ENCODE assay signal across 9 cellular contexts in the genomic region with DNA sequence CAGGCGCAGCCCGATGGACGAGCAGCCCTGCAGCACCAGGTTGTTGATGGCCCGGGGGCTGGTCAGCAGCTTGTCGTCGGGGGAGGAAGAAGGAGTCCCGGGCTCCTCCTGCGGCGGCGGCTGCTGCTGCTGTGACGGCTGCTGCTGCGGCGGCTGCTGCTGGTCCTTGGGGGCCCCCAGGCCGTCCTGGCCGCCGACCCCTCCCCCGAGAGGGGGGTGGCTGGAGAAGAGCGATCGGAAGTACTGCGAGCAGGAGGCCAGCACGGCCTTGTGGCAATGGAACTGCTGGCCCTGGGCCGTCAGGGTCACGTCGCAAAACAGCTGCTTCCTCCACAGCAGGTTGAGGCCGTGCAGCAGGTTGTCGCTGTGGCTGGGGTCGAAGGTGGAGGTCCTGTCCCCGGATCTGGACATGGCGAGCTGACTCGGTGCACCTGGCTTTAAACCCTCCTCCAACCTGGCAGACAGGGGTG. TPM values are rescaled to one million over a fixed set of nuclear protein-coding genes. Genes with fewer than 3 reads are reported as not detected.
DNase-seq lines count a peak whose midpoint lies in the region; TF ChIP-seq lines count a peak whose summit lies in the region.
"Had no signal": no experiment of that assay in that cellular context is flagged by ENCODE, and none has a peak within 500 bp of the region (broad histone marks: within the 10 kb centered on the region; RNA-seq: fewer than 3 reads in every experiment).

No MANE protein-coding gene starts in this region.

- peaks cover 6% of the 10 kb centered on the region for H3K27me3 Mint-ChIP-seq in progenitor cell of endocrine pancreas
- peaks cover 48% of the 10 kb centered on the region for H3K27me3 Mint-ChIP-seq in activated naive CD4-positive, alpha-beta T cell treated with anti-CD3 and anti-CD28 coated beads for 36 hours (ENCODE audit: low read depth)

- intact Hi-C loops in activated naive CD4-positive, alpha-beta T cell treated with anti-CD3 and anti-CD28 coated beads for 36 hours (cut with micrococcal nuclease) = no loop called here

- no peaks in the 10 kb centered on the region for H3K4me1 ChIP-seq in BE2C

- DNase-seq in ELF-1 (ENCODE audit: low read depth, low spot score) (peak; percentile 64), NCI-H69 (lab: John Stamatoyannopoulos, UW) (peak; percentile 95), germinal center (ENCODE audit: low spot score) (peak; percentile 47), progenitor cell of endocrine pancreas (ENCODE audit: low spot score, unreplicated experiment) (peak; percentile 19), ureter (ENCODE audit: low spot score) (no peak), BE2C (no peak), RKO (ENCODE audit: low spot score) (no peak)
- no peak for DNase-seq in activated naive CD4-positive, alpha-beta T cell treated with anti-CD3 and anti-CD28 coated beads for 36 hours

- H3K36me3 Mint-ChIP-seq in progenitor cell of endocrine pancreas (ENCODE audit: insufficient read depth) = no peaks in the 10 kb centered on the region
- H3K36me3 Mint-ChIP-seq in activated naive CD4-positive, alpha-beta T cell treated with anti-CD3 and anti-CD28 coated beads for 36 hours (ENCODE audit: low read depth) = no peaks in the 10 kb centered on the region

- TF ChIP-seq CTCF in progenitor cell of endocrine pancreas (IDR thresholded peaks at IDR 0.05; ENCODE audit: unreplicated experiment) (no peak), BE2C (IDR thresholded peaks at IDR 0.05; ENCODE audit: low read depth, low read length) (no peak)

- H3K27ac Mint-ChIP-seq in progenitor cell of endocrine pancreas = peak overlapping the region; percentile 88
- H3K27ac Mint-ChIP-seq in activated naive CD4-positive, alpha-beta T cell treated with anti-CD3 and anti-CD28 coated beads for 36 hours = no peak overlapping the region

- no peak overlapping the region for H3K4me3 ChIP-seq in BE2C (ENCODE audit: low read depth, low read length)

- no peaks in the 10 kb centered on the region for H3K9me3 ChIP-seq in BE2C
- H3K9me3 ChIP-seq: uterus had no signal

- no peaks in the 10 kb centered on the region for H3K9me3 Mint-ChIP-seq in progenitor cell of endocrine pancreas (ENCODE audit: low read depth)
- H3K9me3 Mint-ChIP-seq in activated naive CD4-positive, alpha-beta T cell treated with anti-CD3 and anti-CD28 coated beads for 36 hours = no peaks in the 10 kb centered on the region

- H3K36me3 ChIP-seq in BE2C = no peaks in the 10 kb centered on the region
- H3K36me3 ChIP-seq: uterus had no signal

- peaks cover 26% of the 10 kb centered on the region for H3K4me1 Mint-ChIP-seq in progenitor cell of endocrine pancreas (ENCODE audit: low read depth)
- H3K4me1 Mint-ChIP-seq in activated naive CD4-positive, alpha-beta T cell treated with anti-CD3 and anti-CD28 coated beads for 36 hours (ENCODE audit: low read depth) = peaks cover 16% of the 10 kb centered on the region

- H3K27me3 ChIP-seq in BE2C = peaks cover 20% of the 10 kb centered on the region

- CTCF ChIA-PET in activated naive CD4-positive, alpha-beta T cell treated with anti-CD3 and anti-CD28 coated beads for 36 hours (lab: Charles Lee) = interaction anchor here (0.6 to 0.9 kb wide), 2 partner anchors 11 to 55 kb away, joined by 3 read pairs; no protein-coding TSS in a partner anchor

- peak overlapping the region; percentile 93 for H3K4me3 Mint-ChIP-seq in progenitor cell of endocrine pancreas (ENCODE audit: low read depth)
- no peak overlapping the region for H3K4me3 Mint-ChIP-seq in activated naive CD4-positive, alpha-beta T cell treated with anti-CD3 and anti-CD28 coated beads for 36 hours

RNA-seq across cellular contexts. Expression of gene KLHL14, which starts 2.6 kb away (rescaled TPM):
- total RNA-seq in progenitor cell of endocrine pancreas (7.0 and 7.8 TPM in 2 replicates), ureter (0.29 TPM)
- total RNA-seq in activated naive CD4-positive, alpha-beta T cell treated with anti-CD3 and anti-CD28 coated beads for 36 hours = not detected
- polyA plus RNA-seq in BE2C (2012; ENCODE audit: insufficient read depth, insufficient read length, low read depth) = not detected

Comparison
In these comparisons a context has a peak if more than half of its experiments do, and no peak if none do; other contexts are left out.
1. DNase-seq: peak in ELF-1 (single experiment), NCI-H69 (single experiment), germinal center (single experiment) and progenitor cell of endocrine pancreas (single experiment); none in ureter (single experiment), activated naive CD4-positive, alpha-beta T cell treated with anti-CD3 and anti-CD28 coated beads for 36 hours (single experiment), BE2C (single experiment) and RKO (single experiment).